In the genomic region with DNA sequence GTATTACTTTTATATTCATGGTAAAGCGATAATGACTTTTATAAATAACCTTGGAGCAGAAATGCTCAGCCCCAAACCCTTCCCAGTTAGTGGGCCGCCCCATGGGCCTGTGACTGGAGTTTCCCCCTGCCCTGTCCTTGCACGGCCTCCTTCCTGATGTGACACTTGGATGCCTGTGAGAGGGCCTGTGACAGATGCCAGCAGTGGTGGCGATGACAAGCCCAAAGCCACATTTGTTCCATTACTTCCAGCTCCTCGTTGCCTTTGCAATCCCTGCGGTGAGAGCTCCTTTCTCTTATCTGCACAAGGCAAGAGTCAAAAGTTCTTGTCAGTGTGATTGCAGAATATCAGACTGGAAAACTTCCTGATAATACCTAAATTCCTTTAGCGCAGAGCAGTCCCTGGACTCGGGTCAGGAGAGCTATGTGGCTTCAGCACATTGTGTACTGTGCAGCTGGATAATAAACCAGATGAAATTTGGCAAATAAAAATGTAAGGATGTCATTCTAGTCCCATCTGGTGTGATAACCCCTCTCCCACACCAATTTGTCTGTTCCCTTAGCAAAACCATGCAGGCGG, we compare ENCODE assay signal across 2 cellular contexts.
TF ChIP-seq lines count a peak whose summit lies in the region.

No MANE protein-coding gene starts in this region.

TF ChIP-seq in liver, 16 proteins besides CTCF, POLR2A, EP300 and RAD21:
- peak; percentile 89 for TF ChIP-seq NR2F2 (IDR thresholded peaks at IDR 0.05)
- TF ChIP-seq, protein P1, sequence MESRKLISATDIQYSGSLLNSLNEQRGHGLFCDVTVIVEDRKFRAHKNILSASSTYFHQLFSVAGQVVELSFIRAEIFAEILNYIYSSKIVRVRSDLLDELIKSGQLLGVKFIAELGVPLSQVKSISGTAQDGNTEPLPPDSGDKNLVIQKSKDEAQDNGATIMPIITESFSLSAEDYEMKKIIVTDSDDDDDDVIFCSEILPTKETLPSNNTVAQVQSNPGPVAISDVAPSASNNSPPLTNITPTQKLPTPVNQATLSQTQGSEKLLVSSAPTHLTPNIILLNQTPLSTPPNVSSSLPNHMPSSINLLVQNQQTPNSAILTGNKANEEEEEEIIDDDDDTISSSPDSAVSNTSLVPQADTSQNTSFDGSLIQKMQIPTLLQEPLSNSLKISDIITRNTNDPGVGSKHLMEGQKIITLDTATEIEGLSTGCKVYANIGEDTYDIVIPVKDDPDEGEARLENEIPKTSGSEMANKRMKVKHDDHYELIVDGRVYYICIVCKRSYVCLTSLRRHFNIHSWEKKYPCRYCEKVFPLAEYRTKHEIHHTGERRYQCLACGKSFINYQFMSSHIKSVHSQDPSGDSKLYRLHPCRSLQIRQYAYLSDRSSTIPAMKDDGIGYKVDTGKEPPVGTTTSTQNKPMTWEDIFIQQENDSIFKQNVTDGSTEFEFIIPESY (IDR thresholded peaks at IDR 0.05) = no peak
- TF ChIP-seq SP1 (IDR thresholded peaks at IDR 0.05) = peak; percentile 57

TF ChIP-seq in HepG2, 621 proteins besides CTCF, POLR2A, EP300 and RAD21:
- TF ChIP-seq, protein P2, sequence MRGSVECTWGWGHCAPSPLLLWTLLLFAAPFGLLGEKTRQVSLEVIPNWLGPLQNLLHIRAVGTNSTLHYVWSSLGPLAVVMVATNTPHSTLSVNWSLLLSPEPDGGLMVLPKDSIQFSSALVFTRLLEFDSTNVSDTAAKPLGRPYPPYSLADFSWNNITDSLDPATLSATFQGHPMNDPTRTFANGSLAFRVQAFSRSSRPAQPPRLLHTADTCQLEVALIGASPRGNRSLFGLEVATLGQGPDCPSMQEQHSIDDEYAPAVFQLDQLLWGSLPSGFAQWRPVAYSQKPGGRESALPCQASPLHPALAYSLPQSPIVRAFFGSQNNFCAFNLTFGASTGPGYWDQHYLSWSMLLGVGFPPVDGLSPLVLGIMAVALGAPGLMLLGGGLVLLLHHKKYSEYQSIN (CRISPR knock-in tag; IDR thresholded peaks at IDR 0.05; ENCODE audit: borderline replicate concordance) = no peak
- no peak for TF ChIP-seq KDM4B (CRISPR knock-in tag; IDR thresholded peaks at IDR 0.05)
- TF ChIP-seq RFX3 (CRISPR knock-in tag; IDR thresholded peaks at IDR 0.05) = no peak
- TF ChIP-seq CBX2 (IDR thresholded peaks at IDR 0.05; ENCODE audit: low read depth, low read length) = no peak
- no peak for TF ChIP-seq CBX2 (CRISPR knock-in tag; IDR thresholded peaks at IDR 0.05; ENCODE audit: low read depth)
- TF ChIP-seq, protein P3, sequence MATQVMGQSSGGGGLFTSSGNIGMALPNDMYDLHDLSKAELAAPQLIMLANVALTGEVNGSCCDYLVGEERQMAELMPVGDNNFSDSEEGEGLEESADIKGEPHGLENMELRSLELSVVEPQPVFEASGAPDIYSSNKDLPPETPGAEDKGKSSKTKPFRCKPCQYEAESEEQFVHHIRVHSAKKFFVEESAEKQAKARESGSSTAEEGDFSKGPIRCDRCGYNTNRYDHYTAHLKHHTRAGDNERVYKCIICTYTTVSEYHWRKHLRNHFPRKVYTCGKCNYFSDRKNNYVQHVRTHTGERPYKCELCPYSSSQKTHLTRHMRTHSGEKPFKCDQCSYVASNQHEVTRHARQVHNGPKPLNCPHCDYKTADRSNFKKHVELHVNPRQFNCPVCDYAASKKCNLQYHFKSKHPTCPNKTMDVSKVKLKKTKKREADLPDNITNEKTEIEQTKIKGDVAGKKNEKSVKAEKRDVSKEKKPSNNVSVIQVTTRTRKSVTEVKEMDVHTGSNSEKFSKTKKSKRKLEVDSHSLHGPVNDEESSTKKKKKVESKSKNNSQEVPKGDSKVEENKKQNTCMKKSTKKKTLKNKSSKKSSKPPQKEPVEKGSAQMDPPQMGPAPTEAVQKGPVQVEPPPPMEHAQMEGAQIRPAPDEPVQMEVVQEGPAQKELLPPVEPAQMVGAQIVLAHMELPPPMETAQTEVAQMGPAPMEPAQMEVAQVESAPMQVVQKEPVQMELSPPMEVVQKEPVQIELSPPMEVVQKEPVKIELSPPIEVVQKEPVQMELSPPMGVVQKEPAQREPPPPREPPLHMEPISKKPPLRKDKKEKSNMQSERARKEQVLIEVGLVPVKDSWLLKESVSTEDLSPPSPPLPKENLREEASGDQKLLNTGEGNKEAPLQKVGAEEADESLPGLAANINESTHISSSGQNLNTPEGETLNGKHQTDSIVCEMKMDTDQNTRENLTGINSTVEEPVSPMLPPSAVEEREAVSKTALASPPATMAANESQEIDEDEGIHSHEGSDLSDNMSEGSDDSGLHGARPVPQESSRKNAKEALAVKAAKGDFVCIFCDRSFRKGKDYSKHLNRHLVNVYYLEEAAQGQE (IDR thresholded peaks at IDR 0.05; ENCODE audit: borderline replicate concordance in 1 of 2, low read depth in 1 of 2, low read length in 2 of 2) = no peak
- TF ChIP-seq, protein P4, sequence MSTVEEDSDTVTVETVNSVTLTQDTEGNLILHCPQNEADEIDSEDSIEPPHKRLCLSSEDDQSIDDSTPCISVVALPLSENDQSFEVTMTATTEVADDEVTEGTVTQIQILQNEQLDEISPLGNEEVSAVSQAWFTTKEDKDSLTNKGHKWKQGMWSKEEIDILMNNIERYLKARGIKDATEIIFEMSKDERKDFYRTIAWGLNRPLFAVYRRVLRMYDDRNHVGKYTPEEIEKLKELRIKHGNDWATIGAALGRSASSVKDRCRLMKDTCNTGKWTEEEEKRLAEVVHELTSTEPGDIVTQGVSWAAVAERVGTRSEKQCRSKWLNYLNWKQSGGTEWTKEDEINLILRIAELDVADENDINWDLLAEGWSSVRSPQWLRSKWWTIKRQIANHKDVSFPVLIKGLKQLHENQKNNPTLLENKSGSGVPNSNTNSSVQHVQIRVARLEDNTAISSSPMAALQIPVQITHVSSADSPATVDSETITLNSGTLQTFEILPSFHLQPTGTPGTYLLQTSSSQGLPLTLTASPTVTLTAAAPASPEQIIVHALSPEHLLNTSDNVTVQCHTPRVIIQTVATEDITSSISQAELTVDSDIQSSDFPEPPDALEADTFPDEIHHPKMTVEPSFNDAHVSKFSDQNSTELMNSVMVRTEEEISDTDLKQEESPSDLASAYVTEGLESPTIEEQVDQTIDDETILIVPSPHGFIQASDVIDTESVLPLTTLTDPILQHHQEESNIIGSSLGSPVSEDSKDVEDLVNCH (CRISPR knock-in tag; IDR thresholded peaks at IDR 0.05) = no peak
- no peak for TF ChIP-seq MATR3 (CRISPR knock-in tag; IDR thresholded peaks at IDR 0.05)
- TF ChIP-seq, protein P5, sequence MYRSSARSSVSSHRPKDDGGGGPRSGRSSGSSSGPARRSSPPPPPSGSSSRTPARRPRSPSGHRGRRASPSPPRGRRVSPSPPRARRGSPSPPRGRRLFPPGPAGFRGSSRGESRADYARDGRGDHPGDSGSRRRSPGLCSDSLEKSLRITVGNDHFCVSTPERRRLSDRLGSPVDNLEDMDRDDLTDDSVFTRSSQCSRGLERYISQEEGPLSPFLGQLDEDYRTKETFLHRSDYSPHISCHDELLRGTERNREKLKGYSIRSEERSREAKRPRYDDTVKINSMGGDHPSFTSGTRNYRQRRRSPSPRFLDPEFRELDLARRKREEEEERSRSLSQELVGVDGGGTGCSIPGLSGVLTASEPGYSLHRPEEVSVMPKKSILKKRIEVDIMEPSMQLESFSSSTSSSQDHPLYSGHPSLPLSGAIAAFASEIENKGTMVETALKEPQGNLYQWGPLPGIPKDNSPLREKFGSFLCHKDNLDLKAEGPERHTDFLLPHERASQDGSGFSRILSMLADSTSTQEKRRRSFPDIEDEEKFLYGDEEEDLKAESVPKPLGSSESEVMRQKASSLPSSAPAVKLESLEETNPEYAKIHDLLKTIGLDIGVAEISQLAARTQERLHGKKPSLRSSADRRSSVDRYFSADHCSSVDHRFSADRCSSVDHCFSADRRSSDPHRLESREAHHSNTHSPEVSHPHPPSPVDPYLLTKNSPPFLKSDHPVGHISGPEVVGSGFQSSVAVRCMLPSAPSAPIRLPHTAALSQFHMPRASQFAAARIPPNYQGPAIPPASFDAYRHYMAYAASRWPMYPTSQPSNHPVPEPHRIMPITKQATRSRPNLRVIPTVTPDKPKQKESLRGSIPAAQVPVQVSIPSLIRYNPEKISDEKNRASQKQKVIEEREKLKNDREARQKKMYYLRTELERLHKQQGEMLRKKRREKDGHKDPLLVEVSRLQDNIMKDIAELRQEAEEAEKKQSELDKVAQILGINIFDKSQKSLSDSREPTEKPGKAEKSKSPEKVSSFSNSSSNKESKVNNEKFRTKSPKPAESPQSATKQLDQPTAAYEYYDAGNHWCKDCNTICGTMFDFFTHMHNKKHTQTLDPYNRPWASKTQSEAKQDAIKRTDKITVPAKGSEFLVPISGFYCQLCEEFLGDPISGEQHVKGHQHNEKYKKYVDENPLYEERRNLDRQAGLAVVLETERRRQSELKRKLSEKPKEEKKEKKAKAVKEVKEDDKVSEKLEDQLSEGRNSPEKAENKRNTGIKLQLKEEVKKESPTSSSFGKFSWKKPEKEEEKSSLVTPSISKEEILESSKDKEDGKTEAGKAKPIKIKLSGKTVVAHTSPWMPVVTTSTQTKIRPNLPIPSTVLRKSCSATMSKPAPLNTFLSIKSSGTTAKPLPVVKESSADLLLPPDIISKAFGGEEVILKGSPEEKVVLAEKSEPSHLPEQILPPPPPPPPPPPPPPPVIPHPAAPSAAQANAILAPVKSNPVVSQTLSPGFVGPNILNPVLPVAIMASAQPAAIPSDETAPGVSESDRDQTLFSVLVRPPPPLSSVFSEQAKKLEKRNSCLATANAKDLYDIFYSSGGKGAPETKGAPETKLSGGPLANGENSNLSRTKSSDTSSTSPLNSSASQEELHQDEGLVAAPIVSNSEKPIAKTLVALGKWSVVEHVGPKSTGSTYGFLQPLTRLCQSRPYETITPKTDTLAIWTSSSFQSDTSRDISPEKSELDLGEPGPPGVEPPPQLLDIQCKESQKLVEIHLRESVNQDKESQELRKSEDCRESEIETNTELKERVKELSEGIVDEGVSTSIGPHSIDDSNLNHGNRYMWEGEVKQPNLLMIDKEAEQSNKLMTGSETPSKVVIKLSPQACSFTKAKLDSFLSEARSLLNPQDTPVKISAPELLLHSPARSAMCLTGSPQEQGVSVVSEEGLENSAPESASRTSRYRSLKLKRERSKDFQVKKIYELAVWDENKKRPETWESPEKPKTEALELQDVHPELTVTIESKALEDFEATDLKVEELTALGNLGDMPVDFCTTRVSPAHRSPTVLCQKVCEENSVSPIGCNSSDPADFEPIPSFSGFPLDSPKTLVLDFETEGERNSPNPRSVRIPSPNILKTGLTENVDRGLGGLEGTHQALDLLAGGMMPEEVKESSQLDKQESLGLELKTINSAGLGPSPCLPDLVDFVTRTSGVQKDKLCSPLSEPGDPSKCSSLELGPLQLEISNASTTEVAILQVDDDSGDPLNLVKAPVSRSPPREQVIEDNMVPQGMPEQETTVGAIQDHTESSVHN (CRISPR knock-in tag; IDR thresholded peaks at IDR 0.05) = no peak
- no peak for TF ChIP-seq ONECUT2 (CRISPR knock-in tag; IDR thresholded peaks at IDR 0.05)
- TF ChIP-seq STAT5B (CRISPR knock-in tag; IDR thresholded peaks at IDR 0.05) = no peak
- no peak for TF ChIP-seq ZNF501 (CRISPR knock-in tag; IDR thresholded peaks at IDR 0.05)
- TF ChIP-seq ZNF20 (CRISPR knock-in tag; IDR thresholded peaks at IDR 0.05) = no peak
- TF ChIP-seq ZMYM2 (CRISPR knock-in tag; IDR thresholded peaks at IDR 0.05) = no peak
- TF ChIP-seq ZNF180 (CRISPR knock-in tag; IDR thresholded peaks at IDR 0.05; ENCODE audit: borderline replicate concordance, low read depth) = no peak
- TF ChIP-seq ZNF337 (CRISPR knock-in tag; IDR thresholded peaks at IDR 0.05; ENCODE audit: borderline replicate concordance, low read depth) = no peak
- TF ChIP-seq JDP2 (CRISPR knock-in tag; IDR thresholded peaks at IDR 0.05; ENCODE audit: borderline replicate concordance) = no peak
- no peak for TF ChIP-seq ZBTB7B (CRISPR knock-in tag; IDR thresholded peaks at IDR 0.05)
- TF ChIP-seq SRSF4 (IDR thresholded peaks at IDR 0.05; ENCODE audit: low read depth, low read length, poor library complexity, severe bottlenecking) = no peak
- TF ChIP-seq, protein P6, sequence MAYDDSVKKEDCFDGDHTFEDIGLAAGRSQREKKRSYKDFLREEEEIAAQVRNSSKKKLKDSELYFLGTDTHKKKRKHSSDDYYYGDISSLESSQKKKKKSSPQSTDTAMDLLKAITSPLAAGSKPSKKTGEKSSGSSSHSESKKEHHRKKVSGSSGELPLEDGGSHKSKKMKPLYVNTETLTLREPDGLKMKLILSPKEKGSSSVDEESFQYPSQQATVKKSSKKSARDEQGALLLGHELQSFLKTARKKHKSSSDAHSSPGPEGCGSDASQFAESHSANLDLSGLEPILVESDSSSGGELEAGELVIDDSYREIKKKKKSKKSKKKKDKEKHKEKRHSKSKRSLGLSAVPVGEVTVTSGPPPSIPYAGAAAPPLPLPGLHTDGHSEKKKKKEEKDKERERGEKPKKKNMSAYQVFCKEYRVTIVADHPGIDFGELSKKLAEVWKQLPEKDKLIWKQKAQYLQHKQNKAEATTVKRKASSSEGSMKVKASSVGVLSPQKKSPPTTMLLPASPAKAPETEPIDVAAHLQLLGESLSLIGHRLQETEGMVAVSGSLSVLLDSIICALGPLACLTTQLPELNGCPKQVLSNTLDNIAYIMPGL (CRISPR knock-in tag; IDR thresholded peaks at IDR 0.05; ENCODE audit: borderline replicate concordance in 1 of 2, low read depth in 1 of 2) = no peak
- TF ChIP-seq ZNF780A (CRISPR knock-in tag; IDR thresholded peaks at IDR 0.05) = no peak
TF ChIP-seq in HepG2: peak in this region for 0.
